In the genomic region with DNA sequence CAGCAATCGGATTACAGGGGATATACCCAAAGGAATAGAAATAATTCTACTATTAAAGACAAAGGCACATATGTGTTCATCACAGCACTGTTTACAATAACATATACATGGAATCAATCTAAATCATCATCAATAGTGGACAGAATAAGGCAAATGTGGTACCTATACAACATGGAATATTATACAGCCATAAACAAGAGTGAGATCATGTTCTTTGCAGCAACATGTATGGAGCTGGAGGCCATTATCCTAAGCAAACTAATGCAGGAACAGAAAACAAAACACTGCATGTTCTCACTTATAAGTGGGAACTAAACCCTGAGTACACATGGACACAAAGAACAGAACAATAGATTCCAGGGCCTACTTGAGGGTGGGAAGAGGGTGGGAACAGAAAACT, we compare ENCODE assay signal across 28 cellular contexts.
"Had no signal": no experiment of that assay in that cellular context is flagged by ENCODE, and none has a peak within 500 bp of the region (broad histone marks: within the 10 kb centered on the region; RNA-seq: fewer than 3 reads in every experiment).

No MANE protein-coding gene starts in this region.

- DNase-seq: activated CD4-positive, alpha-beta memory T cell treated with anti-CD3 and anti-CD28 coated beads for 36 hours; activated CD4-positive, alpha-beta T cell treated with anti-CD3 and anti-CD28 coated beads for 36 hours; activated CD4-positive, alpha-beta T cell treated with anti-CD3 and anti-CD28 coated beads, Interleukin-2, amount 10 ng/mL, durations not matched to agents 24 days and 14 days; activated CD4-positive, CD25-positive, alpha-beta regulatory T cell; activated CD4-positive, CD25-positive, alpha-beta regulatory T cell treated with anti-CD3 and anti-CD28 coated beads, Interleukin-2, amount 50 U/mL, for 72 hours; activated CD8-positive, alpha-beta memory T cell treated with anti-CD3 and anti-CD28 coated beads, Interleukin-2, amount 10 ng/mL, durations not matched to agents 7 days and 5 days; activated CD8-positive, alpha-beta memory T cell treated with anti-CD3 and anti-CD28 coated beads, Interleukin-2, amount 50 U/mL, for 4 hours; activated CD8-positive, alpha-beta T cell treated with anti-CD3 and anti-CD28 coated beads, Interleukin-2, amount 10 ng/mL, durations not matched to agents 7 days and 5 days; activated effector memory CD4-positive, alpha-beta T cell treated with anti-CD3 and anti-CD28 coated beads, Interleukin-2, amount 50 U/mL, for 16 hours; activated naive CD4-positive, alpha-beta T cell treated with anti-CD3 and anti-CD28 coated beads for 36 hours; activated T-cell treated with anti-CD3 and anti-CD28 coated beads, Interleukin-2, amount 50 U/mL, for 1 hour; activated T-cell treated with anti-CD3 and anti-CD28 coated beads, Interleukin-2, amount 50 U/mL, for 48 hours; amniotic stem cell; anterior cingulate cortex; brain microvascular endothelial cell; cortex of kidney; dermis blood vessel endothelial cell; effector CD4-positive, alpha-beta T cell; effector memory CD8-positive, alpha-beta T cell; erythroblast; foreskin keratinocyte; gastrocnemius medialis; heart right ventricle; T-helper 2 cell had no signal

- H3K9me3 ChIP-seq: gastrocnemius medialis had no signal

- H3K4me3 ChIP-seq: esophagus muscularis mucosa, gastrocnemius medialis, heart right ventricle had no signal

- H3K27me3 ChIP-seq: brain microvascular endothelial cell, esophagus muscularis mucosa, foreskin keratinocyte, gastrocnemius medialis, heart right ventricle had no signal

- H3K4me1 ChIP-seq: esophagus muscularis mucosa, foreskin keratinocyte, gastrocnemius medialis had no signal

- ATAC-seq: activated CD4-positive, alpha-beta T cell treated with anti-CD3 and anti-CD28 coated beads for 36 hours; activated CD8-positive, alpha-beta memory T cell treated with anti-CD3 and anti-CD28 coated beads, Interleukin-2, amount 10 ng/mL, durations not matched to agents 7 days and 5 days; activated CD8-positive, alpha-beta T cell treated with anti-CD3 and anti-CD28 coated beads, Interleukin-2, amount 10 ng/mL, durations not matched to agents 7 days and 5 days; effector memory CD8-positive, alpha-beta T cell; foreskin keratinocyte; gastrocnemius medialis; heart right ventricle had no signal

- H3K36me3 ChIP-seq: brain microvascular endothelial cell, esophagus muscularis mucosa, gastrocnemius medialis, heart right ventricle had no signal

- H3K4me3 Mint-ChIP-seq: activated CD4-positive, alpha-beta memory T cell treated with anti-CD3 and anti-CD28 coated beads for 36 hours; activated CD4-positive, alpha-beta T cell treated with anti-CD3 and anti-CD28 coated beads for 36 hours; activated CD4-positive, alpha-beta T cell treated with anti-CD3 and anti-CD28 coated beads, Interleukin-2, amount 10 ng/mL, durations not matched to agents 24 days and 14 days; activated CD8-positive, alpha-beta memory T cell treated with anti-CD3 and anti-CD28 coated beads, Interleukin-2, amount 10 ng/mL, durations not matched to agents 7 days and 5 days; activated CD8-positive, alpha-beta T cell treated with anti-CD3 and anti-CD28 coated beads, Interleukin-2, amount 10 ng/mL, durations not matched to agents 7 days and 5 days; activated naive CD4-positive, alpha-beta T cell treated with anti-CD3 and anti-CD28 coated beads for 36 hours; activated naive CD8-positive, alpha-beta T cell; activated T-helper 1 cell treated with anti-CD3 and anti-CD28 coated beads, Interleukin-12 subunit alpha, Interleukin-12 subunit beta, Interleukin-2, Interleukin-4 antibody, amounts not matched to agents 30 ng/mL and 10 ng/mL and 1 ng/mL, durations not matched to agents 14 hours and 24 hours and 36 hours; effector memory CD8-positive, alpha-beta T cell had no signal

- H3K27me3 Mint-ChIP-seq: activated CD4-positive, alpha-beta memory T cell treated with anti-CD3 and anti-CD28 coated beads for 36 hours; activated CD4-positive, alpha-beta T cell treated with anti-CD3 and anti-CD28 coated beads for 36 hours; activated CD4-positive, alpha-beta T cell treated with anti-CD3 and anti-CD28 coated beads, Interleukin-2, amount 10 ng/mL, durations not matched to agents 24 days and 14 days; activated CD8-positive, alpha-beta memory T cell treated with anti-CD3 and anti-CD28 coated beads, Interleukin-2, amount 10 ng/mL, durations not matched to agents 7 days and 5 days; activated naive CD8-positive, alpha-beta T cell; effector memory CD8-positive, alpha-beta T cell had no signal

- H3K27ac Mint-ChIP-seq: activated CD4-positive, alpha-beta memory T cell treated with anti-CD3 and anti-CD28 coated beads for 36 hours; activated CD4-positive, alpha-beta T cell treated with anti-CD3 and anti-CD28 coated beads for 36 hours; activated CD4-positive, alpha-beta T cell treated with anti-CD3 and anti-CD28 coated beads, Interleukin-2, amount 10 ng/mL, durations not matched to agents 24 days and 14 days; activated CD8-positive, alpha-beta memory T cell treated with anti-CD3 and anti-CD28 coated beads, Interleukin-2, amount 10 ng/mL, durations not matched to agents 7 days and 5 days; activated CD8-positive, alpha-beta T cell treated with anti-CD3 and anti-CD28 coated beads, Interleukin-2, amount 10 ng/mL, durations not matched to agents 7 days and 5 days; activated naive CD4-positive, alpha-beta T cell treated with anti-CD3 and anti-CD28 coated beads for 36 hours; activated T-helper 1 cell treated with anti-CD3 and anti-CD28 coated beads, Interleukin-12 subunit alpha, Interleukin-12 subunit beta, Interleukin-2, Interleukin-4 antibody, amounts not matched to agents 30 ng/mL and 10 ng/mL and 1 ng/mL, durations not matched to agents 14 hours and 24 hours and 36 hours; activated T-helper 2 cell treated with anti-CD3 and anti-CD28 coated beads, Interferon-gamma antibody, Interleukin-2, Interleukin-4, amounts not matched to agents 10 μg/mL and 5 μg/mL and 100 μg/mL, durations not matched to agents 14 hours and 24 hours and 36 hours; effector memory CD8-positive, alpha-beta T cell had no signal

- H3K27ac ChIP-seq: brain microvascular endothelial cell, esophagus muscularis mucosa, foreskin keratinocyte, gastrocnemius medialis, heart right ventricle had no signal
